ENCODE assay signal across 25 cellular contexts in genomic region chr21:46304437-46304836, GRCh38.
"Had no signal": no experiment of that assay in that cellular context is flagged by ENCODE, and none has a peak within 500 bp of the region (broad histone marks: within the 10 kb centered on the region; RNA-seq: fewer than 3 reads in every experiment).

No MANE protein-coding gene starts in this region.

- H3K9ac ChIP-seq: KMS-11 had no signal

- H3K9me3 ChIP-seq: SJCRH30 had no signal

- H3K9me3 Mint-ChIP-seq: IgD-negative memory B cell had no signal

- H3K4me3 ChIP-seq: K562, SJCRH30, SK-N-MC had no signal

- H3K27ac Mint-ChIP-seq: IgD-negative memory B cell had no signal

- H3K27ac ChIP-seq: HL-60, KMS-11, RWPE1, SJCRH30, SK-N-MC had no signal

- H3K27me3 Mint-ChIP-seq: IgD-negative memory B cell had no signal

- H3K4me2 ChIP-seq: KMS-11 had no signal

- H3K4me3 Mint-ChIP-seq: IgD-negative memory B cell had no signal

- H3K27me3 ChIP-seq: SJCRH30 had no signal

- ATAC-seq: Panc1, PC-3 had no signal

- DNase-seq: Kasumi-1; MM.1S; NCI-H1092 treated with DMSO at 0.1 percent for 48 hours; NCI-H1436; NCI-H187; NCI-H2029; NCI-H2081 treated with DMSO at 0.1 percent for 48 hours; NCI-H2171; NCI-H226; NCI-H446; NCI-H510A; NCI-H524 treated with DMSO at 0.1 percent for 48 hours; NCI-H69; NCI-H774; NK-92 treated with Interleukin-12 subunit alpha and Interleukin-12 subunit beta, amount 100 ng/mL, for 24 hours; PC-3; SHP77 treated with DMSO at 0.1 percent for 48 hours; SJCRH30 had no signal
